ENCODE assay signal across 17 cellular contexts in genomic region chr19:36093146-36093662, GRCh38. TPM values are rescaled to one million over a fixed set of nuclear protein-coding genes. Genes with fewer than 3 reads are reported as not detected.
DNase-seq lines count a peak whose midpoint lies in the region; ATAC-seq, FAIRE-seq and TF ChIP-seq lines count a peak whose summit lies in the region.
"Had no signal": no experiment of that assay in that cellular context is flagged by ENCODE, and none has a peak within 500 bp of the region (broad histone marks: within the 10 kb centered on the region; RNA-seq: fewer than 3 reads in every experiment).

No MANE protein-coding gene starts in this region.

- peak overlapping the region in 5 of 8 donors; percentile 30 to 54 (median 41) for H3K27ac Mint-ChIP-seq in CD8-positive, alpha-beta memory T cell
- H3K27ac Mint-ChIP-seq in T-helper 2 cell treated with Interferon-gamma antibody and Interleukin-4, amounts not matched to agents 5 μg/mL and 100 μg/mL, for 36 hours: peak overlapping the region; percentile 70

- peaks cover 2 to 14% (median 10%) of the 10 kb centered on the region in 3 donors for H3K4me1 Mint-ChIP-seq in CD8-positive, alpha-beta memory T cell
- H3K4me1 Mint-ChIP-seq in T-helper 2 cell treated with Interferon-gamma antibody and Interleukin-4, amounts not matched to agents 5 μg/mL and 100 μg/mL, for 36 hours (ENCODE audit: low read depth): peaks cover 2% of the 10 kb centered on the region
- H3K4me1 Mint-ChIP-seq: immature natural killer cell had no signal

- CTCF ChIA-PET in CD8-positive, alpha-beta memory T cell (lab: Charles Lee): no interaction called here

- H3K4me3 Mint-ChIP-seq in CD8-positive, alpha-beta memory T cell: no peak overlapping the region
- H3K4me3 Mint-ChIP-seq in T-helper 2 cell treated with Interferon-gamma antibody and Interleukin-4, amounts not matched to agents 5 μg/mL and 100 μg/mL, for 36 hours: no peak overlapping the region
- H3K4me3 Mint-ChIP-seq: immature natural killer cell had no signal

- no peak for TF ChIP-seq CTCF in fibroblast of mammary gland (conservative IDR thresholded peaks at IDR 0.05; ENCODE audit: control insufficient read depth, insufficient read depth, low read depth, low read length)

- DNase-seq in AG20443 (ENCODE audit: low spot score) (peak; percentile 49), fibroblast of mammary gland (ENCODE audit: low read depth) (peak; percentile 17), ecto neural progenitor cell (ENCODE audit: low spot score) (no peak), HTR-8/SVneo (ENCODE audit: insufficient read length, low spot score) (no peak)
- no peak for DNase-seq in CD8-positive, alpha-beta memory T cell
- DNase-seq in T-helper 2 cell treated with Interferon-gamma antibody and Interleukin-4, amounts not matched to agents 5 μg/mL and 100 μg/mL, for 36 hours (ENCODE audit: low spot score): no peak
- DNase-seq: DND-41, immature natural killer cell, IMR-90, NCI-H2171 treated with DMSO at 0.1 percent for 48 hours had no signal

- H3K27me3 ChIP-seq in CD8-positive, alpha-beta memory T cell (ENCODE audit: insufficient read depth, low read length, poor library complexity, severe bottlenecking): no peaks in the 10 kb centered on the region
- H3K27me3 ChIP-seq: BLaER1 treated with 17β-estradiol and CSF1 and Interleukin-3, amounts not matched to agents 10 nM and 100 nM; SJSA1 had no signal

- H3K27me3 Mint-ChIP-seq in CD8-positive, alpha-beta memory T cell: no peaks in the 10 kb centered on the region
- no peaks in the 10 kb centered on the region for H3K27me3 Mint-ChIP-seq in T-helper 2 cell treated with Interferon-gamma antibody and Interleukin-4, amounts not matched to agents 5 μg/mL and 100 μg/mL, for 36 hours (ENCODE audit: low read depth)

- H3K36me3 ChIP-seq in CD8-positive, alpha-beta memory T cell (ENCODE audit: insufficient read depth, low read length): no peaks in the 10 kb centered on the region

- H3K36me3 Mint-ChIP-seq in CD8-positive, alpha-beta memory T cell: peaks cover 0 to 3% (median 0%) of the 10 kb centered on the region in 3 donors
- H3K36me3 Mint-ChIP-seq in T-helper 2 cell treated with Interferon-gamma antibody and Interleukin-4, amounts not matched to agents 5 μg/mL and 100 μg/mL, for 36 hours (ENCODE audit: low read depth): peaks cover 42% of the 10 kb centered on the region

- H3K9me3 ChIP-seq in CD8-positive, alpha-beta memory T cell (ENCODE audit: low read length): no peaks in the 10 kb centered on the region
- H3K9me3 ChIP-seq: BLaER1 treated with 17β-estradiol and CSF1 and Interleukin-3, amounts not matched to agents 10 nM and 100 nM; SJSA1 had no signal

- H3K4me1 ChIP-seq in CD8-positive, alpha-beta memory T cell (ENCODE audit: insufficient read depth, low read length): no peaks in the 10 kb centered on the region
- H3K4me1 ChIP-seq: BLaER1 treated with 17β-estradiol and CSF1 and Interleukin-3, amounts not matched to agents 10 nM and 100 nM; parathyroid adenoma; SJSA1 had no signal

- ATAC-seq in HG02678 (IDR thresholded peaks at IDR 0.05; ENCODE audit: unreplicated experiment): no peak

- H3K27ac ChIP-seq in CD8-positive, alpha-beta memory T cell (ENCODE audit: low read depth, low read length): no peak overlapping the region
- H3K27ac ChIP-seq: BLaER1 treated with 17β-estradiol and CSF1 and Interleukin-3, amounts not matched to agents 10 nM and 100 nM; parathyroid adenoma; SJSA1 had no signal

- no peak for FAIRE-seq in HTR-8/SVneo (lab: Jason Lieb, UNC)
- FAIRE-seq: frontal cortex had no signal

- no peaks in the 10 kb centered on the region for H3K9me3 Mint-ChIP-seq in CD8-positive, alpha-beta memory T cell
- no peaks in the 10 kb centered on the region for H3K9me3 Mint-ChIP-seq in T-helper 2 cell treated with Interferon-gamma antibody and Interleukin-4, amounts not matched to agents 5 μg/mL and 100 μg/mL, for 36 hours
- H3K9me3 Mint-ChIP-seq: immature natural killer cell had no signal

- POLR2A ChIA-PET in CD8-positive, alpha-beta memory T cell (lab: Charles Lee): no interaction called here

- no peak overlapping the region for H3K4me3 ChIP-seq in CD8-positive, alpha-beta memory T cell (ENCODE audit: low read length)
- H3K4me3 ChIP-seq in fibroblast of mammary gland (ENCODE audit: control insufficient read depth, low read depth, low read length): no peak overlapping the region
- H3K4me3 ChIP-seq: BLaER1 treated with 17β-estradiol and CSF1 and Interleukin-3, amounts not matched to agents 10 nM and 100 nM; SJSA1 had no signal

RNA-seq across cellular contexts. Expression of gene OVOL3, which starts 17.7 kb away (rescaled TPM):
- total RNA-seq in CD8-positive, alpha-beta memory T cell: not detected
- polyA plus RNA-seq in CD8-positive, alpha-beta memory T cell: not detected
- total RNA-seq: frontal cortex, IMR-90, mononuclear cell, SJSA1, ureter had no signal
- polyA plus RNA-seq: immature natural killer cell, IMR-90 had no signal

RNA-seq across cellular contexts. Expression of gene POLR2I, which starts 21.5 kb away (rescaled TPM):
- total RNA-seq in CD8-positive, alpha-beta memory T cell: 100 to 1,000 TPM; 118 to 131 TPM
- 159 TPM for polyA plus RNA-seq in CD8-positive, alpha-beta memory T cell

RNA-seq across cellular contexts. Expression of gene TBCB, which starts 22.1 kb away (rescaled TPM):
- 100 to 1,000 TPM; 135 to 137 TPM for total RNA-seq in CD8-positive, alpha-beta memory T cell
- polyA plus RNA-seq in CD8-positive, alpha-beta memory T cell: 261 TPM

RNA-seq across cellular contexts. Expression of gene WDR62, which starts 38.5 kb away (rescaled TPM):
- 10 to 100 TPM; 15.7 to 15.8 TPM for total RNA-seq in CD8-positive, alpha-beta memory T cell
- 0.37 TPM for polyA plus RNA-seq in CD8-positive, alpha-beta memory T cell

RNA-seq across cellular contexts. Expression of gene THAP8, which starts 39.1 kb away (rescaled TPM):
- total RNA-seq in CD8-positive, alpha-beta memory T cell: 1 to 10 TPM; 1.3 to 1.9 TPM
- 8.5 TPM for polyA plus RNA-seq in CD8-positive, alpha-beta memory T cell

Comparison
In these comparisons a context has a peak if more than half of its experiments do, and no peak if none do; other contexts are left out.
1. DNase-seq: peak in AG20443 (single experiment) and fibroblast of mammary gland (single experiment); none in CD8-positive, alpha-beta memory T cell (0 of 5), T-helper 2 cell treated with Interferon-gamma antibody and Interleukin-4, amounts not matched to agents 5 μg/mL and 100 μg/mL, for 36 hours (single experiment), ecto neural progenitor cell (single experiment) and HTR-8/SVneo (single experiment).